Comparison of ENCODE assay signal across 27 cellular contexts in the genomic region with DNA sequence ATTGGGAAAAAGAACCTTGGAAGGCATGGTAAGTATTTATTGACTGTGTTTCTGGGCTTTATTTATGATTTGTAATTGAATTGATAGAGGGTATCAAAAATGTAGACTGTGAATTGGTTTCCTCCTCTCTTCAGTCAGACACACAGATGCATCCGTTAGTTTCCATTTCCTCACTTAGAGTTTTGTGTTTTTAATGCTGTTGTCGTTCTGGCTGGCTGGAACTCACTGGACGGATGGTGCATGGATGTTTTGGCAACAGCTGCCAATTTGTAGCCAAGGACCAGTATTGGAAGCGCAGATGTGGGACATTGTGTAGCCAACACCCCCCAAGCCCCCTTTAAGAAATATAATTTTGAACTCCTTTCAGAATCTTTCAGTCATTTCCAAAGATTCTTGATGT.
"Had no signal": no experiment of that assay in that cellular context is flagged by ENCODE, and none has a peak within 500 bp of the region (broad histone marks: within the 10 kb centered on the region; RNA-seq: fewer than 3 reads in every experiment).

No MANE protein-coding gene starts in this region.

- H3K27ac ChIP-seq: coronary artery, foreskin keratinocyte, hepatocyte, lower lobe of right lung, pancreas, psoas muscle, right atrium auricular region, spleen, thoracic aorta, upper lobe of right lung had no signal

- H3K27me3 ChIP-seq: foreskin keratinocyte, hepatocyte, pancreas, right atrium auricular region, spleen, upper lobe of right lung had no signal

- H3K4me3 ChIP-seq: coronary artery, hepatocyte, lower lobe of right lung, pancreas, psoas muscle, right atrium auricular region, spleen, thoracic aorta, upper lobe of right lung had no signal

- H3K36me3 ChIP-seq: pancreas, right atrium auricular region, thoracic aorta, upper lobe of right lung had no signal

- H3K9me3 Mint-ChIP-seq: activated B cell treated with CpG ODN at 0.5 μM for 24 hours; activated T-helper 2 cell treated with anti-CD3 and anti-CD28 coated beads, Interferon-gamma antibody, Interleukin-2, Interleukin-4, amounts not matched to agents 10 μg/mL and 5 μg/mL and 100 μg/mL, durations not matched to agents 14 hours and 24 hours and 36 hours; immature natural killer cell; natural killer cell treated with Interleukin-12 subunit alpha and Interleukin-12 subunit beta and Interleukin-15 and Interleukin-18, amount 100 ng/mL, for 72 hours; T-cell had no signal

- H3K4me2 ChIP-seq: hepatocyte had no signal

- H3K4me1 ChIP-seq: pancreas had no signal

- DNase-seq: activated B cell treated with CpG ODN at 0.5 μM for 24 hours; activated CD4-positive, alpha-beta T cell treated with anti-CD3 and anti-CD28 coated beads for 36 hours; activated naive CD4-positive, alpha-beta T cell; activated T-cell treated with anti-CD3 and anti-CD28 coated beads, Interleukin-2, amount 50 U/mL, for 1 hour; amygdala; cerebellar nuclear complex; effector CD4-positive, alpha-beta T cell; foreskin keratinocyte; immature natural killer cell; lower lobe of right lung; pancreas; psoas muscle; spleen; stimulated activated CD4-positive, alpha-beta T cell treated with anti-CD3 and anti-CD28 coated beads, Interleukin-4, amount 100 ng/mL, for 1 hour; stimulated activated naive CD4-positive, alpha-beta T cell treated with Interleukin-2 at 50 U/mL for 16 hours; T-cell; T1000; upper lobe of right lung had no signal

- H3K27ac Mint-ChIP-seq: activated B cell treated with CpG ODN at 0.5 μM for 24 hours; activated CD4-positive, alpha-beta T cell treated with anti-CD3 and anti-CD28 coated beads for 36 hours; activated naive CD8-positive, alpha-beta T cell; activated T-helper 2 cell treated with anti-CD3 and anti-CD28 coated beads, Interferon-gamma antibody, Interleukin-2, Interleukin-4, amounts not matched to agents 10 μg/mL and 5 μg/mL and 100 μg/mL, durations not matched to agents 14 hours and 24 hours and 36 hours; mesothelial cell of epicardium; natural killer cell treated with Interleukin-12 subunit alpha and Interleukin-12 subunit beta and Interleukin-15 and Interleukin-18, amount 100 ng/mL, for 72 hours; T-cell had no signal

- ATAC-seq: activated CD4-positive, alpha-beta T cell treated with anti-CD3 and anti-CD28 coated beads for 36 hours; foreskin keratinocyte; left lobe of liver; lower lobe of right lung; natural killer cell treated with Interleukin-12 subunit alpha and Interleukin-12 subunit beta and Interleukin-15 and Interleukin-18, amount 100 ng/mL, for 72 hours; pancreas; psoas muscle; T-cell; upper lobe of right lung had no signal

- H3K27me3 Mint-ChIP-seq: activated B cell treated with CpG ODN at 0.5 μM for 24 hours; activated CD4-positive, alpha-beta T cell treated with anti-CD3 and anti-CD28 coated beads for 36 hours; activated naive CD8-positive, alpha-beta T cell; natural killer cell treated with Interleukin-12 subunit alpha and Interleukin-12 subunit beta and Interleukin-15 and Interleukin-18, amount 100 ng/mL, for 72 hours; T-cell had no signal

- H3K4me3 Mint-ChIP-seq: activated B cell treated with CpG ODN at 0.5 μM for 24 hours; activated CD4-positive, alpha-beta T cell treated with anti-CD3 and anti-CD28 coated beads for 36 hours; activated naive CD8-positive, alpha-beta T cell; mesothelial cell of epicardium; natural killer cell treated with Interleukin-12 subunit alpha and Interleukin-12 subunit beta and Interleukin-15 and Interleukin-18, amount 100 ng/mL, for 72 hours; T-cell had no signal
